1 cellular context compared by ENCODE assay signal in genomic region chr19:7691497-7691896, GRCh38.
TF ChIP-seq lines count a peak whose summit lies in the region.

No MANE protein-coding gene starts in this region.

TF ChIP-seq in GM12878, 131 proteins besides CTCF, POLR2A, EP300 and RAD21 (continued from another document):
- no peak for TF ChIP-seq PRDM15 (CRISPR knock-in tag; IDR thresholded peaks at IDR 0.05)
- TF ChIP-seq SMAD1 (IDR thresholded peaks at IDR 0.05; ENCODE audit: low read depth, partially characterized antibody): no peak
- no peak for TF ChIP-seq IKZF2 (IDR thresholded peaks at IDR 0.05)
- TF ChIP-seq CUX1 (IDR thresholded peaks at IDR 0.05; ENCODE audit: insufficient replicate concordance, low read depth, low read length): no peak
